ENCODE assay signal across 1 cellular context in genomic region chr2:145750617-145751016, GRCh38.
TF ChIP-seq lines count a peak whose summit lies in the region.

No MANE protein-coding gene starts in this region.

TF ChIP-seq in GM23338, 12 proteins besides CTCF, POLR2A, EP300 and RAD21:
- TF ChIP-seq ZNF462 (CRISPR knock-in tag; IDR thresholded peaks at IDR 0.05) (no peak), EZH2phosphoT487 (IDR thresholded peaks at IDR 0.05; ENCODE audit: unreplicated experiment) (no peak), CREB1 (CRISPR knock-in tag; IDR thresholded peaks at IDR 0.05; ENCODE audit: low read depth) (no peak), ZNF114 (CRISPR knock-in tag; IDR thresholded peaks at IDR 0.05) (no peak), ETS1 (IDR thresholded peaks at IDR 0.05) (no peak), JUNB (IDR thresholded peaks at IDR 0.05; ENCODE audit: unreplicated experiment) (no peak), POLR2AphosphoS5 (IDR thresholded peaks at IDR 0.05; ENCODE audit: low read depth) (no peak), EZH2 (IDR thresholded peaks at IDR 0.05; ENCODE audit: low read depth, unreplicated experiment) (no peak), NANOG (IDR thresholded peaks at IDR 0.05; ENCODE audit: borderline replicate concordance) (no peak), ZNF331 (CRISPR knock-in tag; IDR thresholded peaks at IDR 0.05; ENCODE audit: low read depth) (no peak), STAT1 (IDR thresholded peaks at IDR 0.05; ENCODE audit: unreplicated experiment) (no peak)
- TF ChIP-seq, protein P1, sequence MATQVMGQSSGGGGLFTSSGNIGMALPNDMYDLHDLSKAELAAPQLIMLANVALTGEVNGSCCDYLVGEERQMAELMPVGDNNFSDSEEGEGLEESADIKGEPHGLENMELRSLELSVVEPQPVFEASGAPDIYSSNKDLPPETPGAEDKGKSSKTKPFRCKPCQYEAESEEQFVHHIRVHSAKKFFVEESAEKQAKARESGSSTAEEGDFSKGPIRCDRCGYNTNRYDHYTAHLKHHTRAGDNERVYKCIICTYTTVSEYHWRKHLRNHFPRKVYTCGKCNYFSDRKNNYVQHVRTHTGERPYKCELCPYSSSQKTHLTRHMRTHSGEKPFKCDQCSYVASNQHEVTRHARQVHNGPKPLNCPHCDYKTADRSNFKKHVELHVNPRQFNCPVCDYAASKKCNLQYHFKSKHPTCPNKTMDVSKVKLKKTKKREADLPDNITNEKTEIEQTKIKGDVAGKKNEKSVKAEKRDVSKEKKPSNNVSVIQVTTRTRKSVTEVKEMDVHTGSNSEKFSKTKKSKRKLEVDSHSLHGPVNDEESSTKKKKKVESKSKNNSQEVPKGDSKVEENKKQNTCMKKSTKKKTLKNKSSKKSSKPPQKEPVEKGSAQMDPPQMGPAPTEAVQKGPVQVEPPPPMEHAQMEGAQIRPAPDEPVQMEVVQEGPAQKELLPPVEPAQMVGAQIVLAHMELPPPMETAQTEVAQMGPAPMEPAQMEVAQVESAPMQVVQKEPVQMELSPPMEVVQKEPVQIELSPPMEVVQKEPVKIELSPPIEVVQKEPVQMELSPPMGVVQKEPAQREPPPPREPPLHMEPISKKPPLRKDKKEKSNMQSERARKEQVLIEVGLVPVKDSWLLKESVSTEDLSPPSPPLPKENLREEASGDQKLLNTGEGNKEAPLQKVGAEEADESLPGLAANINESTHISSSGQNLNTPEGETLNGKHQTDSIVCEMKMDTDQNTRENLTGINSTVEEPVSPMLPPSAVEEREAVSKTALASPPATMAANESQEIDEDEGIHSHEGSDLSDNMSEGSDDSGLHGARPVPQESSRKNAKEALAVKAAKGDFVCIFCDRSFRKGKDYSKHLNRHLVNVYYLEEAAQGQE (IDR thresholded peaks at IDR 0.05; ENCODE audit: unreplicated experiment), result no peak
